ENCODE assay signal across 8 cellular contexts in genomic region chr1:203289982-203290260, GRCh38. TPM values are rescaled to one million over a fixed set of nuclear protein-coding genes. Genes with fewer than 3 reads are reported as not detected.
A peak's percentile ranks its signal among the peaks of the same experiment; 100 is the strongest.
DNase-seq lines count a peak whose midpoint lies in the region; ATAC-seq and TF ChIP-seq lines count a peak whose summit lies in the region.

No MANE protein-coding gene starts in this region.

- peak overlapping the region; percentile 67 for H3K27ac ChIP-seq in adipose tissue (ENCODE audit: low read depth, low read length)
- H3K27ac ChIP-seq in mesodermal cell (ENCODE audit: low read depth, low read length, severe bottlenecking), result peak overlapping the region; percentile 26
- H3K27ac ChIP-seq in thoracic aorta, result peak overlapping the region; percentile 86 to 93

- peak overlapping the region; percentile 82 for H3K4me3 Mint-ChIP-seq in activated T-cell treated with anti-CD3 and anti-CD28 coated beads, Interleukin-2, amount 50 U/mL, for 24 hours

- peak overlapping the region; percentile 99 for H3K27ac Mint-ChIP-seq in activated T-cell treated with anti-CD3 and anti-CD28 coated beads, Interleukin-2, amount 50 U/mL, for 24 hours

- no peaks in the 10 kb centered on the region for H3K27me3 ChIP-seq in thoracic aorta (replicated peaks; ENCODE audit: insufficient read depth)

- H3K36me3 Mint-ChIP-seq in activated T-cell treated with anti-CD3 and anti-CD28 coated beads, Interleukin-2, amount 50 U/mL, for 24 hours (ENCODE audit: low read depth), result peaks cover 2% of the 10 kb centered on the region

- H3K4me1 ChIP-seq in mesodermal cell (ENCODE audit: control insufficient read depth, insufficient read depth, low read length, poor library complexity, severe bottlenecking) (peaks cover 36% of the 10 kb centered on the region), thoracic aorta (ENCODE audit: control insufficient read depth in 1 of 2, low read depth in 2 of 2) (peaks cover 28 to 53% of the 10 kb centered on the region in 2 donors)

- WGBS in adipose tissue, 3 donors, result 19 to 66% (median 59%) methylated on average over 2 of the region's 2 CpGs
- 73 to 100% methylated on average over 1 to 2 of the region's 2 CpGs for WGBS in mesodermal cell (ENCODE audit: insufficient coverage in 2 of 2), 2 experiments

- H3K4me3 ChIP-seq in mesodermal cell (ENCODE audit: extremely low read depth, insufficient read depth, low read length, poor library complexity, severe bottlenecking) (no peak overlapping the region), thoracic aorta (peak overlapping the region; percentile 64)

- ATAC-seq in thoracic aorta (ENCODE audit: insufficient number of reproducible peaks, low FRiP score, low read depth), result no peak
- ATAC-seq in GM18505 (IDR thresholded peaks at IDR 0.05; ENCODE audit: unreplicated experiment), result no peak

- H3K27me3 Mint-ChIP-seq in activated T-cell treated with anti-CD3 and anti-CD28 coated beads, Interleukin-2, amount 50 U/mL, for 24 hours, result no peaks in the 10 kb centered on the region

- H3K9me3 ChIP-seq in mesodermal cell (ENCODE audit: control insufficient read depth, low read length) (no peaks in the 10 kb centered on the region), thoracic aorta (no peaks in the 10 kb centered on the region)

- TF ChIP-seq CTCF in thoracic aorta (IDR thresholded peaks at IDR 0.05), result no peak

- no peak for DNase-seq in activated T-cell treated with anti-CD3 and anti-CD28 coated beads, Interleukin-2, amount 50 U/mL, for 24 hours
- no peak for DNase-seq in activated T-cell treated with anti-CD3 and anti-CD28 coated beads, Interleukin-2, amount 50 U/mL, for 1 hour
- DNase-seq in thoracic aorta (ENCODE audit: low spot score), result no peak
- DNase-seq in dedifferentiated amniotic fluid mesenchymal stem cell (ENCODE audit: extremely low spot score), result no peak
- DNase-seq in NCI-H187 (lab: John Stamatoyannopoulos, UW), result no peak

- H3K9me3 Mint-ChIP-seq in activated T-cell treated with anti-CD3 and anti-CD28 coated beads, Interleukin-2, amount 50 U/mL, for 24 hours, result peaks cover 3% of the 10 kb centered on the region

- H3K4me1 Mint-ChIP-seq in activated T-cell treated with anti-CD3 and anti-CD28 coated beads, Interleukin-2, amount 50 U/mL, for 24 hours (ENCODE audit: low read depth), result peaks cover 81% of the 10 kb centered on the region

- H3K36me3 ChIP-seq in mesodermal cell (ENCODE audit: control insufficient read depth, insufficient read depth, low read length) (no peaks in the 10 kb centered on the region), thoracic aorta (no peaks in the 10 kb centered on the region)

- TF ChIP-seq POLR2A in GM18505 (IDR thresholded peaks at IDR 0.05; ENCODE audit: borderline replicate concordance, extremely low read depth, insufficient read depth, insufficient read length), result no peak

RNA-seq across cellular contexts. Expression of gene BTG2, which starts 15.4 kb away (rescaled TPM):
- 100 to 1,000 TPM; 292 to 386 (median 336) TPM for polyA plus RNA-seq in adipose tissue
- 55.1 TPM for polyA plus RNA-seq in mesodermal cell (2013, experiment 1 of 2)
- polyA plus RNA-seq in mesodermal cell (2013, experiment 2 of 2), result 43.4 TPM
- total RNA-seq in thoracic aorta, result 100 to 1,000 TPM; 119 to 164 TPM

Comparison
In these comparisons a context has a peak if more than half of its experiments do, and no peak if none do; other contexts are left out.
1. H3K27ac ChIP-seq: peak in every context shown above with its lines; median percentile 90 in thoracic aorta; 67 in adipose tissue; 26 in mesodermal cell.